8 cellular contexts compared by ENCODE assay signal in the genomic region with DNA sequence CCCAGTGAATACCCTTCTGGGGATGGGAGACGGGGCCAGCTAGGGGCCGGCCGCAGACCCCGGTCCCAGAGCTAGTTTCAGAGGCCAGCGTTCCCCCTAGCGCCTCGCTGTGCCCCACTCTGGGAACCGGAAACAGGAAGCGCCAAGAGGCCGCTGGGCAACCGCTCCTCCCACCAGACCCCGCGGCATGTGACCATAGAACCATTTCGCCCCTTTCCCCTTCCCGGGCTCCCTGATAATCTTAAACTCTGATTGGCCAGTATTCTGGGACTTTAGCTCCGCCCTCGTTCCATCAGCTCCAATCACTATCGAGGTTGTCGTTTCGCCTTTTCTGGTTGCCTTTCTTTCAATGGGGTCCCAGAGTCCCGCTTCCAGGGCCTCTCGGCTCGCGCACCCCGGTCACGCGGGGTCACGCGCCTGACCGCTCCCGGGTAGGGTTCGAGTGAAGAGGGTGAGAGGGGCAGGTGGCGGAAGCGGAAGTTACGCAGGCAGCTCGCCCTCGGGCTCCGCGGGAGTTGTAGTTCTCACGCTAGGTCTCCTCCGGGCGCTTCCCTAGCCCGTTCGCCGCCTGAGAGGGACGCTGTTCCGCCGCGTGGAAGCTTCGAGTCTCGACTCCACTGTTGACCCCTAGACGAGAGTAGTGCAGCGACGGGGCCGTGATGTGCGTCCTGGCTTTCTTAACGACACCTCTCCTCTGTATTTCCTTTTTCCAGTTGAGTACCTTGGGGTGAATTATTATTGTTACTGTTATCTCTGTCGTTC. TPM values are rescaled to one million over a fixed set of nuclear protein-coding genes. Genes with fewer than 3 reads are reported as not detected.
A peak's percentile ranks its signal among the peaks of the same experiment; 100 is the strongest.
DNase-seq lines count a peak whose midpoint lies in the region; ATAC-seq, FAIRE-seq and TF ChIP-seq lines count a peak whose summit lies in the region.

A gene (minus strand): TSS at position 121 of the 762 bp plus-strand sequence. CDS start 3,241 bp downstream, outside the sequence.

- H3K4me1 ChIP-seq in IMR-90 (ENCODE audit: control insufficient read depth, insufficient read depth, low read length) (no peaks in the 10 kb centered on the region), OCI-LY7 (ENCODE audit: insufficient read depth, low read length, poor library complexity, severe bottlenecking) (peaks cover 28% of the 10 kb centered on the region), endothelial cell of umbilical vein (ENCODE audit: control insufficient read depth, extremely low read depth, insufficient read depth, low read length) (peaks cover 21% of the 10 kb centered on the region)

- no TSS peak for BruUV-seq in IMR-90 (replicated peaks; lab: Mats Ljungman, UMichigan)
- no TSS peak for BruUV-seq in OCI-LY7 (replicated peaks; lab: Mats Ljungman, UMichigan)
- no TSS peak for BruUV-seq in endothelial cell of umbilical vein (replicated peaks; lab: Mats Ljungman, UMichigan)

- peak within 1 kb of the TSS; percentile 85 for H2BK5ac ChIP-seq in IMR-90 (ENCODE audit: low read depth, low read length, poor library complexity, severe bottlenecking)

- peak within 1 kb of the TSS; percentile 79; the same call in 1 of the 3 replicates for H2BK15ac ChIP-seq in IMR-90 (ENCODE audit: low read depth, low read length)

- TF ChIP-seq POLR2A in IMR-90 (IDR thresholded peaks at IDR 0.05; ENCODE audit: low read depth, low read length) (peak; percentile 84; the same call in 1 of the 2 replicates), endothelial cell of umbilical vein (IDR thresholded peaks at IDR 0.05; ENCODE audit: low read depth, low read length) (peak; percentile 75)

- ATAC-seq in GM21528 (IDR thresholded peaks at IDR 0.05; ENCODE audit: low FRiP score, unreplicated experiment) (peak; percentile 89), IMR-90 (ENCODE audit: low read depth) (peak; percentile 94)

- 0 out of 2 replicates have a peak within 1 kb of the TSS, but pooled peaks have one; percentile 30 for H2AK5ac ChIP-seq in IMR-90 (ENCODE audit: low read depth, low read length)

- intact Hi-C loops in IMR-90 (cut with micrococcal nuclease), result loop anchor here (1.0 to 2.0 kb wide), 2 partner anchors 35 to 90 kb away; a partner anchor contains a TSS
- intact Hi-C loops in OCI-LY7 (cut with micrococcal nuclease; ENCODE audit: unreplicated experiment), result loop anchor here (2.0 to 5.0 kb wide), 3 partner anchors 37 to 252 kb away; a partner anchor contains a TSS
- intact Hi-C loops in endothelial cell of umbilical vein (cut with micrococcal nuclease), result loop anchor here (1.0 kb wide), 5 partner anchors 34 to 292 kb away; no protein-coding TSS in a partner anchor

- H3K18ac ChIP-seq in IMR-90 (ENCODE audit: low read depth, low read length), result peak within 1 kb of the TSS; percentile 33

- peak within 1 kb of the TSS; percentile 86 for H4K91ac ChIP-seq in IMR-90 (ENCODE audit: insufficient read depth, low read depth, low read length)

- peak within 1 kb of the TSS; percentile 85 for H3K9ac ChIP-seq in IMR-90 (ENCODE audit: low read depth, low read length)
- peak within 1 kb of the TSS; percentile 98 for H3K9ac ChIP-seq in endothelial cell of umbilical vein (replicated peaks; ENCODE audit: extremely low read depth, insufficient read depth, low read length)

- H3K9me3 ChIP-seq in IMR-90 (ENCODE audit: control insufficient read depth, insufficient read depth, low read length) (no peaks in the 10 kb centered on the region), OCI-LY7 (ENCODE audit: low read length) (peaks cover 26% of the 10 kb centered on the region), endothelial cell of umbilical vein (replicated peaks; ENCODE audit: control insufficient read depth, insufficient read depth, low read length) (no peaks in the 10 kb centered on the region)

- peak within 1 kb of the TSS; percentile 70 for H4K5ac ChIP-seq in IMR-90 (ENCODE audit: low read depth, low read length)

- peak within 1 kb of the TSS; percentile 93 for H2AK9ac ChIP-seq in IMR-90 (replicated peaks; ENCODE audit: low read depth, low read length, poor library complexity)

- H3K23ac ChIP-seq in IMR-90 (ENCODE audit: low read depth, low read length), result peak within 1 kb of the TSS; percentile 78

- peak; percentile 47 for TF ChIP-seq RAD21 in IMR-90 (IDR thresholded peaks at IDR 0.05; ENCODE audit: low read length)

- H3K36me3 ChIP-seq in IMR-90 (ENCODE audit: control insufficient read depth, insufficient read depth, low read length) (peaks cover 4% of the 10 kb centered on the region), OCI-LY7 (ENCODE audit: insufficient read depth, low read length) (peaks cover 61% of the 10 kb centered on the region), endothelial cell of umbilical vein (ENCODE audit: control insufficient read depth in 2 of 2, extremely low read depth in 1 of 2, insufficient read depth in 2 of 2, low read length in 2 of 2) (peaks cover 4 to 5% of the 10 kb centered on the region in 2 experiments)

- H3K27me3 ChIP-seq in IMR-90 (ENCODE audit: control insufficient read depth, insufficient read depth, low read length) (no peaks in the 10 kb centered on the region), endothelial cell of umbilical vein (ENCODE audit: control insufficient read depth in 2 of 2, insufficient read depth in 2 of 2, low read length in 2 of 2) (no peaks in the 10 kb centered on the region)

- in situ Hi-C loops in IMR-90 (cut with MboI; ENCODE audit: low sequenced_read_pairs), result no loop called here

- dilution Hi-C loops in IMR-90 (cut with HindIII; ENCODE audit: low sequenced_read_pairs, unreplicated experiment), result no loop called here
- dilution Hi-C loops in endothelial cell of umbilical vein (cut with MboI; ENCODE audit: extremely low pct_ligation_motif_present, low sequenced_read_pairs), result no loop called here

- H4K20me1 ChIP-seq in IMR-90 (ENCODE audit: insufficient read depth, low read length), result peaks cover 18% of the 10 kb centered on the region; the same call in 1 of the 2 replicates
- peaks cover 30% of the 10 kb centered on the region for H4K20me1 ChIP-seq in OCI-LY7 (ENCODE audit: insufficient read depth, low read length)
- peaks cover 2% of the 10 kb centered on the region for H4K20me1 ChIP-seq in endothelial cell of umbilical vein (replicated peaks; ENCODE audit: control insufficient read depth, extremely low read depth, insufficient read depth, low read length)

- no peaks in the 10 kb centered on the region; the same call in 1 of the 2 replicates for H3K9me1 ChIP-seq in IMR-90 (ENCODE audit: insufficient read depth, low read length)
- no peaks in the 10 kb centered on the region for H3K9me1 ChIP-seq in endothelial cell of umbilical vein (replicated peaks; ENCODE audit: control insufficient read depth, extremely low read depth, insufficient read depth, low read length)

- peak; percentile 98 for FAIRE-seq in endothelial cell of umbilical vein (lab: Jason Lieb, UNC)

- POLR2A ChIA-PET in IMR-90 (lab: Charles Lee; ENCODE audit: unreplicated experiment), result interaction anchor here (0.8 kb wide), 1 partner anchor 53 kb away, joined by 3 read pairs; no protein-coding TSS in a partner anchor
- POLR2A ChIA-PET in OCI-LY7 (lab: Charles Lee), result interaction anchor here (0.6 to 1.6 kb wide), 11 partner anchors 9 to 1539 kb away, joined by 3 to 8 read pairs (median 3); no protein-coding TSS in a partner anchor
- POLR2A ChIA-PET in endothelial cell of umbilical vein (lab: Charles Lee), result interaction anchor here (1.2 to 1.3 kb wide), 2 partner anchors 35 to 252 kb away, joined by 3 to 4 read pairs; a partner anchor contains a TSS

- peak within 1 kb of the TSS; percentile 88 for H3K4ac ChIP-seq in IMR-90 (ENCODE audit: low read depth, low read length)

- TF ChIP-seq CTCF in IMR-90 (conservative IDR thresholded peaks at IDR 0.05; ENCODE audit: low read depth, low read length) (peak; percentile 59), OCI-LY7 (conservative IDR thresholded peaks at IDR 0.05; ENCODE audit: low read length) (peak; percentile 73), endothelial cell of umbilical vein (IDR thresholded peaks at IDR 0.05; ENCODE audit: extremely low read depth in 1 of 2, insufficient read depth in 1 of 2, low read depth in 1 of 2, low read length in 2 of 2) (peak; percentile 46 to 74)

- no peaks in the 10 kb centered on the region for H3K9me2 ChIP-seq in OCI-LY7 (ENCODE audit: insufficient read depth, low read length)

- peak within 1 kb of the TSS; percentile 88 for H3K56ac ChIP-seq in IMR-90 (ENCODE audit: extremely low read depth, insufficient read depth, low read length)

- CTCF ChIA-PET in IMR-90 (lab: Yijun Ruan, JAX) (interaction anchor here (0.7 to 1.5 kb wide), 8 partner anchors 9 to 341 kb away, joined by 3 to 8 read pairs (median 3); no protein-coding TSS in a partner anchor), OCI-LY7 (lab: Charles Lee; ENCODE audit: unreplicated experiment) (interaction anchor here (0.6 kb wide), 1 partner anchor 88 kb away, joined by 3 read pairs; no protein-coding TSS in a partner anchor), endothelial cell of umbilical vein (lab: Charles Lee) (interaction anchor here (0.7 to 3.5 kb wide), 16 partner anchors 11 to 293 kb away, joined by 3 to 37 read pairs (median 6); a partner anchor contains a TSS)

- H4K8ac ChIP-seq in IMR-90 (ENCODE audit: low read depth in 2 of 2, low read length in 2 of 2), result peak within 1 kb of the TSS; percentile 69 to 92

- WGBS in IMR-90 (ENCODE audit: extremely low coverage in 2 of 2, insufficient read length in 1 of 2), 2 experiments, result 0% methylated on average over 19 of the region's 58 CpGs; no CpG with 5 or more reads in 1 of the 2 experiments

- peak within 1 kb of the TSS; percentile 45; the same call in 1 of the 2 replicates for H2BK20ac ChIP-seq in IMR-90 (ENCODE audit: low read depth, low read length)

- H3K79me2 ChIP-seq in OCI-LY7 (ENCODE audit: insufficient read depth, low read depth, low read length) (peaks cover 54% of the 10 kb centered on the region), endothelial cell of umbilical vein (ENCODE audit: control insufficient read depth, insufficient read depth, low read length) (peaks cover 30% of the 10 kb centered on the region)

- peak within 1 kb of the TSS; percentile 84 for H3K14ac ChIP-seq in IMR-90 (replicated peaks; ENCODE audit: low read depth, low read length)

- H2BK120ac ChIP-seq in IMR-90 (ENCODE audit: low read depth, low read length), result peak within 1 kb of the TSS; percentile 93

- peak; percentile 94 for DNase-seq in DMS153 (lab: John Stamatoyannopoulos, UW)
- DNase-seq in IMR-90, result peak; percentile 92
- peak; percentile 97 for DNase-seq in OCI-LY7 (ENCODE audit: low spot score)
- peak; percentile 78 for DNase-seq in activated T-cell treated with anti-CD3 and anti-CD28 coated beads for 1 hour (ENCODE audit: low read depth)
- DNase-seq in endothelial cell of umbilical vein (ENCODE audit: low read depth, low spot score), result peak; percentile 95
- DNase-seq in midbrain (lab: John Stamatoyannopoulos, UW), result peak; percentile 98
- DNase-seq in stimulated activated CD8-positive, alpha-beta memory T cell treated with anti-CD3 and anti-CD28 coated beads, Interleukin-2, amount 100 ng/mL, for 1 hour (ENCODE audit: low read depth in 2 of 2), result peak; percentile 76 to 77

- H3K4me3 ChIP-seq in IMR-90 (ENCODE audit: insufficient read depth, low read depth, low read length) (peak within 1 kb of the TSS; percentile 64), OCI-LY7 (ENCODE audit: low read depth, low read length, poor library complexity, severe bottlenecking) (peak within 1 kb of the TSS; percentile 88), endothelial cell of umbilical vein (replicated peaks in 1 of 3; ENCODE audit: insufficient read depth in 1 of 3, low read depth in 1 of 3, low read length in 3 of 3) (peak within 1 kb of the TSS; percentile 58 to 96 (median 95))

- H3K27ac ChIP-seq in IMR-90 (ENCODE audit: insufficient read depth, low read length) (peak within 1 kb of the TSS; percentile 77), OCI-LY7 (ENCODE audit: low read depth, low read length, poor library complexity, severe bottlenecking) (peak within 1 kb of the TSS; percentile 83), endothelial cell of umbilical vein (ENCODE audit: insufficient read depth, low read depth, low read length) (peak within 1 kb of the TSS; percentile 98)

- peak within 1 kb of the TSS; percentile 98 for H2AFZ ChIP-seq in IMR-90 (replicated peaks; ENCODE audit: low read length, poor library complexity)
- H2AFZ ChIP-seq in OCI-LY7 (ENCODE audit: low read length), result peak within 1 kb of the TSS; percentile 88
- H2AFZ ChIP-seq in endothelial cell of umbilical vein (ENCODE audit: low read depth, low read length), result peak within 1 kb of the TSS; percentile 61

- H3K4me2 ChIP-seq in IMR-90 (ENCODE audit: low read depth, low read length) (peak within 1 kb of the TSS; percentile 84), OCI-LY7 (ENCODE audit: low read length) (peak within 1 kb of the TSS; percentile 98), endothelial cell of umbilical vein (ENCODE audit: insufficient read depth, low read length) (peak within 1 kb of the TSS; percentile 99)

- H3K79me1 ChIP-seq in IMR-90 (ENCODE audit: low read depth in 1 of 2, low read length in 2 of 2), result peaks cover 9 to 37% of the 10 kb centered on the region in 2 experiments; a peak in 3 of 4 replicates

RNA-seq across cellular contexts. Expression of the gene that starts here (rescaled TPM):
- 118 and 140 TPM in 2 replicates for total RNA-seq in IMR-90 (2012; rRNA removed)
- 71.1 and 86.6 TPM in 2 replicates for polyA plus RNA-seq in IMR-90 (2012; rRNA removed)
- 28.0 and 38.3 TPM in 2 replicates for polyA plus RNA-seq in IMR-90 (2012; cell fraction: cytosol; rRNA removed)
- polyA plus RNA-seq in IMR-90 (2012; cell fraction: nucleus; rRNA removed; ENCODE audit: low replicate concordance), result 24.1 and 115 TPM in 2 replicates
- 108 and 142 TPM in 2 replicates for total RNA-seq in OCI-LY7 (2014; rRNA removed; shearing (Covaris generic))
- total RNA-seq in OCI-LY7 (2022), result 131 and 144 TPM in 2 replicates
- 113 and 142 TPM in 2 replicates for total RNA-seq in endothelial cell of umbilical vein
- 111 and 124 TPM in 2 replicates for polyA plus RNA-seq in endothelial cell of umbilical vein
- polyA plus RNA-seq in endothelial cell of umbilical vein (2011; cell fraction: cytosol; rRNA removed), result 76.1 and 79.2 TPM in 2 replicates
- 103 and 142 TPM in 2 replicates for polyA plus RNA-seq in endothelial cell of umbilical vein (2011; cell fraction: nucleus; rRNA removed)
- 80.3 and 114 TPM in 2 replicates for polyA plus RNA-seq in endothelial cell of umbilical vein (2012)
- 261 and 281 TPM in 2 replicates for polyA minus RNA-seq in endothelial cell of umbilical vein
- polyA minus RNA-seq in endothelial cell of umbilical vein (2011; cell fraction: cytosol; rRNA and poly(A)+ RNA removed), result 116 TPM
- polyA minus RNA-seq in endothelial cell of umbilical vein (2011; cell fraction: nucleus; rRNA and poly(A)+ RNA removed), result 44.9 and 92.8 TPM in 2 replicates

Comparison
In these comparisons a context has a peak if more than half of its experiments do, and no peak if none do; other contexts are left out.
1. Peak in every context shown above with its lines: DNase-seq, ATAC-seq, H3K4me3 ChIP-seq and H3K27ac ChIP-seq.